8 cellular contexts compared by ENCODE assay signal in genomic region chr1:84078824-84079167, GRCh38.
DNase-seq lines count a peak whose midpoint lies in the region; ATAC-seq and TF ChIP-seq lines count a peak whose summit lies in the region.

No MANE protein-coding gene starts in this region.

- CTCF ChIA-PET in BJ (lab: Yijun Ruan, JAX), result interaction anchor here (1.3 to 1.5 kb wide), 2 partner anchors 44 to 169 kb away, joined by 4 to 6 read pairs; no protein-coding TSS in a partner anchor

- intact Hi-C loops in dorsolateral prefrontal cortex (cut with DNase I), result loop anchor here (5.0 kb wide), 2 partner anchors 146 to 166 kb away; no protein-coding TSS in a partner anchor

- no peak for TF ChIP-seq CTCF in BJ (IDR thresholded peaks at IDR 0.05; ENCODE audit: insufficient read depth, low read depth, low read length)
- no peak for TF ChIP-seq CTCF in dorsolateral prefrontal cortex (IDR thresholded peaks at IDR 0.05 in 54 of 56, conservative IDR thresholded peaks at IDR 0.05 in 2 of 56; ENCODE audit: low read depth in 1 of 56, partially characterized antibody in 56 of 56)
- no peak for TF ChIP-seq CTCF in nephron progenitor cell (IDR thresholded peaks at IDR 0.05)

- peaks cover 27% of the 10 kb centered on the region for H3K36me3 Mint-ChIP-seq in nephron progenitor cell (ENCODE audit: low read depth)

- H3K27ac Mint-ChIP-seq in nephron progenitor cell, result peak overlapping the region; percentile 97

- no peaks in the 10 kb centered on the region for H3K27me3 Mint-ChIP-seq in nephron progenitor cell (ENCODE audit: low read depth, poor library complexity)

- DNase-seq in BJ (ENCODE audit: low read depth), result no peak
- no peak for DNase-seq in Jurkat, Clone E6-1 (ENCODE audit: low read depth, low spot score)
- no peak for DNase-seq in dorsolateral prefrontal cortex
- DNase-seq in nephron progenitor cell, result no peak
- DNase-seq in stimulated activated naive CD4-positive, alpha-beta T cell treated with Interleukin-2 at 50 U/mL for 16 hours (lab: John Stamatoyannopoulos, UW), result no peak

- ATAC-seq in GM18858 (IDR thresholded peaks at IDR 0.05; ENCODE audit: unreplicated experiment) (no peak), GM21786 (IDR thresholded peaks at IDR 0.05; ENCODE audit: unreplicated experiment) (no peak), GM19467 (IDR thresholded peaks at IDR 0.05; ENCODE audit: unreplicated experiment) (no peak)

- H3K27ac ChIP-seq in dorsolateral prefrontal cortex, result peak overlapping the region in 47 of 59 donors; percentile 80 to 99 (median 95)

- H3K36me3 ChIP-seq in BJ (ENCODE audit: control insufficient read depth, insufficient read depth, low read length), result no peaks in the 10 kb centered on the region

- POLR2A ChIA-PET in BJ (lab: Charles Lee), result interaction anchor here (0.6 kb wide), 1 partner anchor 85 kb away, joined by 7 read pairs; no protein-coding TSS in a partner anchor

- peak overlapping the region; percentile 96 for H3K4me3 Mint-ChIP-seq in nephron progenitor cell

- no peaks in the 10 kb centered on the region for H3K27me3 ChIP-seq in BJ (ENCODE audit: control insufficient read depth, insufficient read depth, low read length)
- H3K27me3 ChIP-seq in dorsolateral prefrontal cortex, result no peaks in the 10 kb centered on the region

- H3K4me3 ChIP-seq in BJ (ENCODE audit: low read depth, low read length) (peak overlapping the region; percentile 90), dorsolateral prefrontal cortex (peak overlapping the region; percentile 70 to 96 (median 88))
- peak overlapping the region; percentile 83 for H3K4me3 ChIP-seq in Jurkat, Clone E6-1 (ENCODE audit: low read length)

- peaks cover 11% of the 10 kb centered on the region for H3K9me3 Mint-ChIP-seq in nephron progenitor cell

- H3K4me1 Mint-ChIP-seq in nephron progenitor cell, result peaks cover 52% of the 10 kb centered on the region
